ENCODE assay signal across 2 cellular contexts in genomic region chr15:91200101-91200754, GRCh38.
A peak's percentile ranks its signal among the peaks of the same experiment; 100 is the strongest.
TF ChIP-seq lines count a peak whose summit lies in the region.

No MANE protein-coding gene starts in this region.

TF ChIP-seq in liver, 16 proteins besides CTCF, POLR2A, EP300 and RAD21 (continued from another document):
- TF ChIP-seq REST (IDR thresholded peaks at IDR 0.05) (peak; percentile 15), JUND (IDR thresholded peaks at IDR 0.05) (peak in 1 of 2 donors; percentile 18), RXRA (IDR thresholded peaks at IDR 0.05) (peak; percentile 80 to 86)

TF ChIP-seq in HepG2, 621 proteins besides CTCF, POLR2A, EP300 and RAD21 (continued from another document):
- TF ChIP-seq ZNF512B (CRISPR knock-in tag; IDR thresholded peaks at IDR 0.05; ENCODE audit: borderline replicate concordance): no peak
- no peak for TF ChIP-seq HNRNPUL1 (IDR thresholded peaks at IDR 0.05; ENCODE audit: low read depth, low read length)
- TF ChIP-seq KDM2A (CRISPR knock-in tag; IDR thresholded peaks at IDR 0.05; ENCODE audit: borderline replicate concordance, low read depth): no peak
- no peak for TF ChIP-seq DR1 (CRISPR knock-in tag; IDR thresholded peaks at IDR 0.05)
- no peak for TF ChIP-seq RXRA (CRISPR knock-in tag; IDR thresholded peaks at IDR 0.05)
- no peak for TF ChIP-seq HINFP (CRISPR knock-in tag; IDR thresholded peaks at IDR 0.05; ENCODE audit: low read depth)
